In the genomic region with DNA sequence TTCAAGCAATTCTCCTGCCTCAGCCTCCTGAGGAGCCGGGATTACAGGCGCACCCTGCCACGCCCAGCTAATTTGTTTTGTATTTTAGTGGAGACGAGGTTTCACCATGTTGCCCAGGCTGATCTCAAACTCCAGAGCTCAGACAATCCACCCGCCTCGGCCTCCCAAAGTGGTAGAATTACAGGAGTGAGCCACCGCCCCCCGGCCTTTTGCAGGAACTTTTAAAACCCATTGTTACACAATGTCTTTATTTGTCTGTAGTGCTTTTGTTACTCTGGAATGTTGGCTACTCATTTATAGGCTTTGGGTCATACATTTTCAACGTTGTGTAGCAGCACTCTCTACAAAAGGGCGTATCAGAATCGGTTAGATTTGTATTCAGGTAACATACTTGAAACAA, we compare ENCODE assay signal across 30 cellular contexts.
"Had no signal": no experiment of that assay in that cellular context is flagged by ENCODE, and none has a peak within 500 bp of the region (broad histone marks: within the 10 kb centered on the region; RNA-seq: fewer than 3 reads in every experiment).

No MANE protein-coding gene starts in this region.

- H3K36me3 Mint-ChIP-seq: activated CD4-positive, alpha-beta memory T cell treated with anti-CD3 and anti-CD28 coated beads for 36 hours; activated CD8-positive, alpha-beta memory T cell treated with anti-CD3 and anti-CD28 coated beads, Interleukin-2, amount 10 ng/mL, durations not matched to agents 7 days and 5 days; activated naive CD4-positive, alpha-beta T cell treated with anti-CD3 and anti-CD28 coated beads, Interleukin-2, amount 50 U/mL, for 72 hours; activated naive CD8-positive, alpha-beta T cell treated with anti-CD3 and anti-CD28 coated beads, Interleukin-2, amount 10 ng/mL, durations not matched to agents 7 days and 5 days had no signal

- DNase-seq: activated CD4-positive, alpha-beta memory T cell treated with anti-CD3 and anti-CD28 coated beads for 36 hours; activated CD4-positive, alpha-beta T cell treated with anti-CD3 and anti-CD28 coated beads for 36 hours; activated CD4-positive, alpha-beta T cell treated with anti-CD3 and anti-CD28 coated beads, Interleukin-2, amount 10 ng/mL, durations not matched to agents 24 days and 14 days; activated CD4-positive, CD25-positive, alpha-beta regulatory T cell; activated CD4-positive, CD25-positive, alpha-beta regulatory T cell treated with anti-CD3 and anti-CD28 coated beads, Interleukin-2, amount 50 U/mL, for 72 hours; activated CD8-positive, alpha-beta memory T cell treated with anti-CD3 and anti-CD28 coated beads, Interleukin-2, amount 10 ng/mL, durations not matched to agents 7 days and 5 days; activated CD8-positive, alpha-beta memory T cell treated with anti-CD3 and anti-CD28 coated beads, Interleukin-2, amount 50 U/mL, for 4 hours; activated CD8-positive, alpha-beta T cell treated with anti-CD3 and anti-CD28 coated beads, Interleukin-2, amount 10 ng/mL, durations not matched to agents 7 days and 5 days; activated effector memory CD4-positive, alpha-beta T cell treated with anti-CD3 and anti-CD28 coated beads, Interleukin-2, amount 50 U/mL, for 16 hours; activated naive CD4-positive, alpha-beta T cell treated with anti-CD3 and anti-CD28 coated beads for 36 hours; activated naive CD8-positive, alpha-beta T cell treated with anti-CD3 and anti-CD28 coated beads, Interleukin-2, amount 10 ng/mL, durations not matched to agents 7 days and 5 days; activated T-cell treated with anti-CD3 and anti-CD28 coated beads, Interleukin-2, amount 50 U/mL, for 1 hour; activated T-cell treated with anti-CD3 and anti-CD28 coated beads, Interleukin-2, amount 50 U/mL, for 48 hours; brain microvascular endothelial cell; caudate nucleus; cortex of kidney; dermis blood vessel endothelial cell; effector CD4-positive, alpha-beta T cell; esophagus squamous epithelium; foreskin melanocyte; heart right ventricle; T-helper 2 cell had no signal

- H3K9me3 Mint-ChIP-seq: activated CD4-positive, alpha-beta T cell treated with anti-CD3 and anti-CD28 coated beads, Interleukin-2, amount 10 ng/mL, durations not matched to agents 24 days and 14 days had no signal

- H3K27me3 Mint-ChIP-seq: activated CD4-positive, alpha-beta memory T cell treated with anti-CD3 and anti-CD28 coated beads for 36 hours; activated CD4-positive, alpha-beta T cell treated with anti-CD3 and anti-CD28 coated beads for 36 hours; activated CD4-positive, alpha-beta T cell treated with anti-CD3 and anti-CD28 coated beads, Interleukin-2, amount 10 ng/mL, durations not matched to agents 24 days and 14 days; activated CD8-positive, alpha-beta memory T cell treated with anti-CD3 and anti-CD28 coated beads, Interleukin-2, amount 10 ng/mL, durations not matched to agents 7 days and 5 days; activated naive CD8-positive, alpha-beta T cell treated with anti-CD3 and anti-CD28 coated beads, Interleukin-2, amount 10 ng/mL, durations not matched to agents 7 days and 5 days had no signal

- ATAC-seq: activated CD4-positive, alpha-beta T cell treated with anti-CD3 and anti-CD28 coated beads for 36 hours; activated CD8-positive, alpha-beta memory T cell treated with anti-CD3 and anti-CD28 coated beads, Interleukin-2, amount 10 ng/mL, durations not matched to agents 7 days and 5 days; activated CD8-positive, alpha-beta T cell treated with anti-CD3 and anti-CD28 coated beads, Interleukin-2, amount 10 ng/mL, durations not matched to agents 7 days and 5 days; activated naive CD4-positive, alpha-beta T cell treated with anti-CD3 and anti-CD28 coated beads, Interleukin-2, amount 50 U/mL, for 72 hours; gastroesophageal sphincter; heart right ventricle had no signal

- FAIRE-seq: bronchial epithelial cell, colon, endometrium, endothelial cell of umbilical vein had no signal

- H3K4me1 Mint-ChIP-seq: activated CD4-positive, alpha-beta T cell treated with anti-CD3 and anti-CD28 coated beads for 36 hours; activated CD4-positive, alpha-beta T cell treated with anti-CD3 and anti-CD28 coated beads, Interleukin-2, amount 10 ng/mL, durations not matched to agents 24 days and 14 days; activated CD8-positive, alpha-beta memory T cell treated with anti-CD3 and anti-CD28 coated beads, Interleukin-2, amount 10 ng/mL, durations not matched to agents 7 days and 5 days; activated naive CD8-positive, alpha-beta T cell treated with anti-CD3 and anti-CD28 coated beads, Interleukin-2, amount 10 ng/mL, durations not matched to agents 7 days and 5 days had no signal

- H3K4me3 Mint-ChIP-seq: activated CD4-positive, alpha-beta memory T cell treated with anti-CD3 and anti-CD28 coated beads for 36 hours; activated CD4-positive, alpha-beta T cell treated with anti-CD3 and anti-CD28 coated beads for 36 hours; activated CD4-positive, alpha-beta T cell treated with anti-CD3 and anti-CD28 coated beads, Interleukin-2, amount 10 ng/mL, durations not matched to agents 24 days and 14 days; activated CD8-positive, alpha-beta memory T cell treated with anti-CD3 and anti-CD28 coated beads, Interleukin-2, amount 10 ng/mL, durations not matched to agents 7 days and 5 days; activated CD8-positive, alpha-beta T cell treated with anti-CD3 and anti-CD28 coated beads, Interleukin-2, amount 10 ng/mL, durations not matched to agents 7 days and 5 days; activated naive CD4-positive, alpha-beta T cell treated with anti-CD3 and anti-CD28 coated beads for 36 hours; activated naive CD8-positive, alpha-beta T cell treated with anti-CD3 and anti-CD28 coated beads, Interleukin-2, amount 10 ng/mL, durations not matched to agents 7 days and 5 days; activated T-helper 1 cell treated with anti-CD3 and anti-CD28 coated beads, Interleukin-12 subunit alpha, Interleukin-12 subunit beta, Interleukin-2, Interleukin-4 antibody, amounts not matched to agents 30 ng/mL and 10 ng/mL and 1 ng/mL, durations not matched to agents 14 hours and 24 hours and 36 hours had no signal

- H3K27ac Mint-ChIP-seq: activated CD4-positive, alpha-beta memory T cell treated with anti-CD3 and anti-CD28 coated beads for 36 hours; activated CD4-positive, alpha-beta T cell treated with anti-CD3 and anti-CD28 coated beads for 36 hours; activated CD4-positive, alpha-beta T cell treated with anti-CD3 and anti-CD28 coated beads, Interleukin-2, amount 10 ng/mL, durations not matched to agents 24 days and 14 days; activated CD8-positive, alpha-beta memory T cell treated with anti-CD3 and anti-CD28 coated beads, Interleukin-2, amount 10 ng/mL, durations not matched to agents 7 days and 5 days; activated CD8-positive, alpha-beta T cell treated with anti-CD3 and anti-CD28 coated beads, Interleukin-2, amount 10 ng/mL, durations not matched to agents 7 days and 5 days; activated naive CD4-positive, alpha-beta T cell treated with anti-CD3 and anti-CD28 coated beads for 36 hours; activated naive CD4-positive, alpha-beta T cell treated with anti-CD3 and anti-CD28 coated beads, Interleukin-2, amount 50 U/mL, for 72 hours; activated naive CD8-positive, alpha-beta T cell treated with anti-CD3 and anti-CD28 coated beads, Interleukin-2, amount 10 ng/mL, durations not matched to agents 7 days and 5 days; activated T-helper 1 cell treated with anti-CD3 and anti-CD28 coated beads, Interleukin-12 subunit alpha, Interleukin-12 subunit beta, Interleukin-2, Interleukin-4 antibody, amounts not matched to agents 30 ng/mL and 10 ng/mL and 1 ng/mL, durations not matched to agents 14 hours and 24 hours and 36 hours; activated T-helper 2 cell treated with anti-CD3 and anti-CD28 coated beads, Interferon-gamma antibody, Interleukin-2, Interleukin-4, amounts not matched to agents 10 μg/mL and 5 μg/mL and 100 μg/mL, durations not matched to agents 14 hours and 24 hours and 36 hours had no signal
